8 cellular contexts compared by ENCODE assay signal in the genomic region with DNA sequence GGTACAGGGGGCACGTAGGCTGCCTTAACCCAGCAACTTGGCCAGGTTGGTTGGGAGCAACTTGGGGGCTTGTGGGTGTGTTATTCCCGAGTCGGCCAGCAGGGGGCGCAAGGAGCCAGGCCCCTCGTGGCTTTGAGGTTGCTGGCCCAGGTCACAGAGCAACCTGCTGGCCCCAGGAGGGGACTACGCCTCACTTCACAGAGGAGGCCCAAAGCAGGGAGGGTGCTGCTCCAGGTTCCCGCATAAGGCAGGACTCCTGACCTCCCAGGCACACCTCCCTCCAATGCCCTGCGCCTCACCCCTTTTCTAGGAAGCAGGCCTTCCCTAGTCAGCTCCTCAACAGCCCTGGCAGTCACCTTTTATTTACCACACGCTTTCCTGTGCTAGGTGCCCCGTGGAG. TPM values are rescaled to one million over a fixed set of nuclear protein-coding genes. Genes with fewer than 3 reads are reported as not detected.
A peak's percentile ranks its signal among the peaks of the same experiment; 100 is the strongest.
DNase-seq lines count a peak whose midpoint lies in the region; ATAC-seq lines count a peak whose summit lies in the region.

No MANE protein-coding gene starts in this region.

- H3K9ac ChIP-seq in Karpas-422 (ENCODE audit: low read length), result no peak overlapping the region

- H3K27me3 ChIP-seq in Karpas-422 (ENCODE audit: low read length), result no peaks in the 10 kb centered on the region

- no peaks in the 10 kb centered on the region for H3K9me3 ChIP-seq in Karpas-422 (ENCODE audit: low read length)

- 0 out of 2 replicates have a peak overlapping the region, but pooled peaks have one; percentile 43 for H2AFZ ChIP-seq in Karpas-422 (ENCODE audit: low read length)

- H4K20me1 ChIP-seq in Karpas-422 (ENCODE audit: insufficient read depth, low read depth, low read length), result no peaks in the 10 kb centered on the region

- peak overlapping the region; percentile 32 for H3K4me2 ChIP-seq in Karpas-422 (ENCODE audit: low read depth, low read length, poor library complexity, severe bottlenecking)

- no peak overlapping the region for H3K4me3 ChIP-seq in Karpas-422 (ENCODE audit: low read length)

- no peaks in the 10 kb centered on the region for H3K36me3 ChIP-seq in Karpas-422 (ENCODE audit: insufficient read depth, low read length)

- H3K9me2 ChIP-seq in Karpas-422 (replicated peaks; ENCODE audit: insufficient read depth, low read length), result no peaks in the 10 kb centered on the region

- peaks cover 13% of the 10 kb centered on the region for H3K4me1 ChIP-seq in Karpas-422 (ENCODE audit: low read length)

- no peak overlapping the region for H3K27ac ChIP-seq in Karpas-422 (ENCODE audit: low read length)

- ATAC-seq in GM19452 (IDR thresholded peaks at IDR 0.05; ENCODE audit: unreplicated experiment), result no peak

- DNase-seq in NCI-H510A treated with DMSO at 0.1 percent for 48 hours (lab: John Stamatoyannopoulos, UW), result peak; percentile 60
- DNase-seq in NCI-H510A (lab: John Stamatoyannopoulos, UW), result no peak
- DNase-seq in Karpas-422, result peak; percentile 93
- DNase-seq in T-helper 22 cell (ENCODE audit: low read depth), result peak; percentile 59
- peak in 34 of 56 donors; percentile 16 to 74 (median 36) for DNase-seq in amygdala (lab: John Stamatoyannopoulos, UW)
- peak; percentile 75 for DNase-seq in iPS DF 19.7 (ENCODE audit: low read depth, low spot score)
- DNase-seq in stimulated activated CD4-positive, alpha-beta T cell treated with anti-CD3 and anti-CD28 coated beads, Interleukin-15, amount 100 ng/mL, for 24 hours, result peak; percentile 88

- H3K79me2 ChIP-seq in Karpas-422 (ENCODE audit: low read length), result peaks cover 39% of the 10 kb centered on the region

RNA-seq across cellular contexts. Expression of a gene that starts 18.1 kb away (rescaled TPM):
- 26.8 and 31.3 TPM in 2 replicates for total RNA-seq in Karpas-422 (2014; rRNA removed; shearing (Covaris generic); ENCODE audit: low replicate concordance)

RNA-seq across cellular contexts. Expression of a gene that starts 18.3 kb away (rescaled TPM):
- 6.3 and 7.8 TPM in 2 replicates for total RNA-seq in Karpas-422 (2014; rRNA removed; shearing (Covaris generic); ENCODE audit: low replicate concordance)

RNA-seq across cellular contexts. Expression of a gene that starts 34.1 kb away (rescaled TPM):
- 28.6 and 42.5 TPM in 2 replicates for total RNA-seq in Karpas-422 (2014; rRNA removed; shearing (Covaris generic); ENCODE audit: low replicate concordance)

RNA-seq across cellular contexts. Expression of a gene that starts 45.3 kb away (rescaled TPM):
- total RNA-seq in Karpas-422 (2014; rRNA removed; shearing (Covaris generic); ENCODE audit: low replicate concordance), result 17.6 and 60.4 TPM in 2 replicates

RNA-seq across cellular contexts. Expression of a gene that starts 57.1 kb away (rescaled TPM):
- total RNA-seq in Karpas-422 (2014; rRNA removed; shearing (Covaris generic); ENCODE audit: low replicate concordance), result not detected in 2 replicates
